In the genomic region with DNA sequence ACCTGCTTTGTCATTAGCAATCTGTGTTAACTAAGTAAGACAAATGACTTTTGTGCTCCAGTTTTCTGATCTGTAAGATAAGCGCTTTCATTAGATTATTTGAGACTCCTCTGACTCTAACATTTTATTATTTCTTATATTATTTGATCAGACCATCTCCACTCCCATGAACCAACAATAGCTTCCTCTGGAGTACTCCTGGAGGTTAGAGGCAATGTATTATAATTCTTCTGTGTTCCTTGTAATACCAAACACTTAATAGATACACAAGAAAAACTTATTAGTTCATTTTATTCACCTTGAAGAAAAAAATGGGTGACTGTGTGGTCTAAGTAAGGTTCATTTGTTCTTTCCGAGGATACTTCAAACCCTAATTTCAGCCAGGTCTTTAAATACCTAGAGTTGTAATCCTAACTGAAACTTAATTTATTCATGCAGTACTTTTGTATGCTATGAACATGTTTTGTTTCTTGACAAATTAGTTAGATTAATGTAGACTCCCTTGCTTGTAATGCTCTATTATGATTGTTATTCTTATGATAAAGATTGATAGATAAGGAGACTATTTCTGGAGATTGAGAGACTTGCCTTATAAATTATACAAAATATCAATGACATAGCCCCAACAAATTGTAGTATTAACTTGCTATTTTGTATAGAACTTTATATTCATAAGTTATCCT, we compare ENCODE assay signal across 17 cellular contexts. TPM values are rescaled to one million over a fixed set of nuclear protein-coding genes. Genes with fewer than 3 reads are reported as not detected.
DNase-seq lines count a peak whose midpoint lies in the region; ATAC-seq and TF ChIP-seq lines count a peak whose summit lies in the region.
"Had no signal": no experiment of that assay in that cellular context is flagged by ENCODE, and none has a peak within 500 bp of the region (broad histone marks: within the 10 kb centered on the region; RNA-seq: fewer than 3 reads in every experiment).

No MANE protein-coding gene starts in this region.

- H3K23ac ChIP-seq in IMR-90 (ENCODE audit: low read depth, low read length) = 0 out of 2 replicates have a peak overlapping the region, but pooled peaks have one; percentile 52

- no peak for ATAC-seq in IMR-90 (ENCODE audit: low read depth)
- no peak for ATAC-seq in HG03139 (IDR thresholded peaks at IDR 0.05; ENCODE audit: unreplicated experiment)
- no peak for ATAC-seq in HG03442 (IDR thresholded peaks at IDR 0.05; ENCODE audit: unreplicated experiment)
- ATAC-seq: Right ventricle myocardium inferior had no signal

- no peak for TF ChIP-seq RAD21 in IMR-90 (IDR thresholded peaks at IDR 0.05; ENCODE audit: low read length)

- CTCF ChIA-PET in MCF 10A (lab: Yijun Ruan, JAX) (interaction anchor here (0.6 to 0.7 kb wide), 3 partner anchors 11 to 228 kb away, joined by 3 to 4 read pairs (median 3); no protein-coding TSS in a partner anchor), mammary epithelial cell (lab: Charles Lee; ENCODE audit: low non-redundant PET) (no interaction called here), IMR-90 (lab: Yijun Ruan, JAX) (interaction anchor here (1.0 kb wide), 1 partner anchor 27 kb away, joined by 3 read pairs; no protein-coding TSS in a partner anchor)

- BruUV-seq in MCF 10A (replicated peaks; lab: Mats Ljungman, UMichigan) (no TSS peak), mammary epithelial cell (replicated peaks; lab: Mats Ljungman, UMichigan) (no TSS peak), IMR-90 (replicated peaks; lab: Mats Ljungman, UMichigan) (no TSS peak)

- no peak overlapping the region for H4K91ac ChIP-seq in IMR-90 (ENCODE audit: insufficient read depth, low read depth, low read length)

- POLR2A ChIA-PET in MCF 10A (lab: Yijun Ruan, JAX) (interaction anchor here (0.6 kb wide), 1 partner anchor 18 kb away, joined by 4 read pairs; no protein-coding TSS in a partner anchor), IMR-90 (lab: Charles Lee; ENCODE audit: unreplicated experiment) (no interaction called here)

- no peak overlapping the region; the same call in 1 of the 2 replicates for H4K5ac ChIP-seq in IMR-90 (ENCODE audit: low read depth, low read length)

- H2AK5ac ChIP-seq in IMR-90 (ENCODE audit: low read depth, low read length) = no peak overlapping the region

- no peak overlapping the region for H3K56ac ChIP-seq in IMR-90 (ENCODE audit: extremely low read depth, insufficient read depth, low read length)

- dilution Hi-C loops in mammary epithelial cell (cut with HindIII; ENCODE audit: low sequenced_read_pairs) = no loop called here
- dilution Hi-C loops in IMR-90 (cut with HindIII; ENCODE audit: low sequenced_read_pairs, unreplicated experiment) = no loop called here

- H4K8ac ChIP-seq in IMR-90 (ENCODE audit: low read depth in 2 of 2, low read length in 2 of 2) = no peak overlapping the region; a peak in 1 of 4 replicates

- H3K4ac ChIP-seq in IMR-90 (ENCODE audit: low read depth, low read length) = no peak overlapping the region

- no peak overlapping the region for H3K27ac ChIP-seq in mammary epithelial cell (ENCODE audit: insufficient read depth, low read depth, low read length)
- H3K27ac ChIP-seq in IMR-90 (ENCODE audit: insufficient read depth, low read length) = peak overlapping the region; percentile 70; the same call in 1 of the 2 replicates
- peak overlapping the region; percentile 50 for H3K27ac ChIP-seq in hepatocyte
- H3K27ac ChIP-seq: SJSA1 had no signal

- TF ChIP-seq CTCF in MCF 10A (IDR thresholded peaks at IDR 0.05; ENCODE audit: unreplicated experiment) = no peak
- no peak for TF ChIP-seq CTCF in mammary epithelial cell (conservative IDR thresholded peaks at IDR 0.05 in 1 of 2, IDR thresholded peaks at IDR 0.05 in 1 of 2; ENCODE audit: extremely low read depth in 1 of 2, insufficient read depth in 1 of 2, low read depth in 1 of 2, low read length in 2 of 2)
- no peak for TF ChIP-seq CTCF in IMR-90 (conservative IDR thresholded peaks at IDR 0.05; ENCODE audit: low read depth, low read length)
- no peak for TF ChIP-seq CTCF in hepatocyte (IDR thresholded peaks at IDR 0.05; ENCODE audit: poor library complexity)

- H2AFZ ChIP-seq in mammary epithelial cell (ENCODE audit: low read depth, low read length) = no peak overlapping the region
- H2AFZ ChIP-seq in IMR-90 (replicated peaks; ENCODE audit: low read length, poor library complexity) = no peak overlapping the region
- H2AFZ ChIP-seq in hepatocyte = no peak overlapping the region

- H3K4me1 ChIP-seq in mammary epithelial cell (ENCODE audit: insufficient read depth, low read length) (peaks cover 2% of the 10 kb centered on the region), IMR-90 (ENCODE audit: control insufficient read depth, insufficient read depth, low read length) (peaks cover 7% of the 10 kb centered on the region), hepatocyte (ENCODE audit: insufficient read depth) (peaks cover 21% of the 10 kb centered on the region)

- H3K9me3 Mint-ChIP-seq in MCF 10A (ENCODE audit: unreplicated experiment) = no peaks in the 10 kb centered on the region

- no peaks in the 10 kb centered on the region for H3K9me2 ChIP-seq in hepatocyte (replicated peaks; ENCODE audit: insufficient read depth)

- no peak overlapping the region for H2BK15ac ChIP-seq in IMR-90 (ENCODE audit: low read depth, low read length)

- TF ChIP-seq POLR2A in IMR-90 (IDR thresholded peaks at IDR 0.05; ENCODE audit: low read depth, low read length) = no peak

- H3K27me3 Mint-ChIP-seq in MCF 10A (ENCODE audit: insufficient read depth, unreplicated experiment) = no peaks in the 10 kb centered on the region
- H3K27me3 Mint-ChIP-seq: CD4-positive, CD25-positive, alpha-beta regulatory T cell had no signal

- H3K27me3 ChIP-seq in mammary epithelial cell (ENCODE audit: insufficient read depth, low read length) (no peaks in the 10 kb centered on the region), IMR-90 (ENCODE audit: control insufficient read depth, insufficient read depth, low read length) (no peaks in the 10 kb centered on the region), hepatocyte (no peaks in the 10 kb centered on the region)
- H3K27me3 ChIP-seq: SJSA1 had no signal

- H3K18ac ChIP-seq in IMR-90 (ENCODE audit: low read depth, low read length) = peak overlapping the region; percentile 43; the same call in 1 of the 2 replicates

- peaks cover 26 to 30% of the 10 kb centered on the region in 2 experiments for H3K79me1 ChIP-seq in IMR-90 (ENCODE audit: low read depth in 1 of 2, low read length in 2 of 2)

- H3K9me3 ChIP-seq in mammary epithelial cell (replicated peaks; ENCODE audit: insufficient read depth, low read length) = no peaks in the 10 kb centered on the region
- H3K9me3 ChIP-seq in IMR-90 (ENCODE audit: control insufficient read depth, insufficient read depth, low read length) = no peaks in the 10 kb centered on the region
- no peaks in the 10 kb centered on the region for H3K9me3 ChIP-seq in hepatocyte (ENCODE audit: low read depth)
- H3K9me3 ChIP-seq: SJSA1 had no signal

- H3K4me3 Mint-ChIP-seq in MCF 10A (ENCODE audit: unreplicated experiment) = no peak overlapping the region
- H3K4me3 Mint-ChIP-seq: CD4-positive, CD25-positive, alpha-beta regulatory T cell had no signal

- no peak overlapping the region for H2BK20ac ChIP-seq in IMR-90 (ENCODE audit: low read depth, low read length)

- peaks cover 3% of the 10 kb centered on the region for H3K79me2 ChIP-seq in mammary epithelial cell (ENCODE audit: insufficient read depth, low read length)
- peaks cover 12% of the 10 kb centered on the region for H3K79me2 ChIP-seq in hepatocyte

- DNase-seq in MCF 10A (ENCODE audit: unreplicated experiment) (no peak), mammary epithelial cell (no peak), IMR-90 (no peak), hepatocyte (ENCODE audit: low spot score) (no peak), midbrain (lab: John Stamatoyannopoulos, UW) (no peak)
- DNase-seq: CD4-positive, CD25-positive, alpha-beta regulatory T cell; DMS79; Karpas-422; NCI-H1417; NCI-H187; NCI-H446 treated with DMSO at 0.1 percent for 48 hours; NCI-H526 treated with DMSO at 0.1 percent for 48 hours; SW 1271 had no signal

- no peak overlapping the region for H2AK9ac ChIP-seq in IMR-90 (replicated peaks; ENCODE audit: low read depth, low read length, poor library complexity)

- peak overlapping the region; percentile 76 for H2BK5ac ChIP-seq in IMR-90 (ENCODE audit: low read depth, low read length, poor library complexity, severe bottlenecking)

- H3K36me3 ChIP-seq in mammary epithelial cell (ENCODE audit: insufficient read depth, low read length) = peaks cover 41% of the 10 kb centered on the region
- peaks cover 30% of the 10 kb centered on the region for H3K36me3 ChIP-seq in IMR-90 (ENCODE audit: control insufficient read depth, insufficient read depth, low read length)
- H3K36me3 ChIP-seq in hepatocyte (replicated peaks; ENCODE audit: insufficient read depth, low read depth) = peaks cover 9% of the 10 kb centered on the region

- H3K9me1 ChIP-seq in IMR-90 (ENCODE audit: insufficient read depth, low read length) = peaks cover 7% of the 10 kb centered on the region

- no peak overlapping the region for H3K14ac ChIP-seq in IMR-90 (replicated peaks; ENCODE audit: low read depth, low read length)

- no peak overlapping the region for H3K4me2 ChIP-seq in mammary epithelial cell (ENCODE audit: insufficient read depth, low read depth, low read length)
- peak overlapping the region; percentile 22; the same call in 1 of the 2 replicates for H3K4me2 ChIP-seq in IMR-90 (ENCODE audit: low read depth, low read length)
- H3K4me2 ChIP-seq in hepatocyte = no peak overlapping the region

- H3K36me3 Mint-ChIP-seq in MCF 10A (ENCODE audit: insufficient read depth, unreplicated experiment) = peaks cover 86% of the 10 kb centered on the region

- in situ Hi-C loops in mammary epithelial cell (cut with MboI; ENCODE audit: low sequenced_read_pairs in 2 of 2) = no loop called here
- in situ Hi-C loops in IMR-90 (cut with MboI; ENCODE audit: low sequenced_read_pairs) = no loop called here

- H3K4me3 ChIP-seq in mammary epithelial cell (replicated peaks in 1 of 3; ENCODE audit: insufficient read depth in 1 of 3, low read depth in 2 of 3, low read length in 3 of 3) = no peak overlapping the region
- H3K4me3 ChIP-seq in IMR-90 (ENCODE audit: insufficient read depth, low read depth, low read length) = no peak overlapping the region
- no peak overlapping the region for H3K4me3 ChIP-seq in hepatocyte
- H3K4me3 ChIP-seq: SJSA1 had no signal

- intact Hi-C loops in MCF 10A (cut with micrococcal nuclease) = no loop called here
- intact Hi-C loops in mammary epithelial cell (cut with micrococcal nuclease) = loop anchor here (10.0 kb wide), 1 partner anchor 98 kb away; no protein-coding TSS in a partner anchor
- intact Hi-C loops in IMR-90 (cut with micrococcal nuclease) = no loop called here

- H3K4me1 Mint-ChIP-seq in MCF 10A (ENCODE audit: insufficient read depth, unreplicated experiment) = no peaks in the 10 kb centered on the region

- 94% methylated on average over 2 of the region's 2 CpGs for WGBS in mammary epithelial cell (ENCODE audit: low coverage, missing lambda C conversion rate)
- no CpG with 5 or more reads among the region's 2 CpGs for WGBS in IMR-90 (ENCODE audit: extremely low coverage in 2 of 2, insufficient read length in 1 of 2), 2 experiments
- 93% methylated on average over 2 of the region's 2 CpGs for WGBS in hepatocyte (ENCODE audit: low lambda C conversion rate, missing lambda C conversion rate)

- peak overlapping the region; percentile 16 for H3K27ac Mint-ChIP-seq in MCF 10A (ENCODE audit: low read depth, unreplicated experiment)

- H2BK120ac ChIP-seq in IMR-90 (ENCODE audit: low read depth, low read length) = peak overlapping the region; percentile 9; the same call in 1 of the 2 replicates

- H4K20me1 ChIP-seq in mammary epithelial cell (ENCODE audit: insufficient read depth, low read length) (no peaks in the 10 kb centered on the region), IMR-90 (ENCODE audit: insufficient read depth, low read length) (no peaks in the 10 kb centered on the region; the same call in 1 of the 2 replicates), hepatocyte (ENCODE audit: insufficient read depth, poor library complexity, severe bottlenecking) (no peaks in the 10 kb centered on the region)

- H3K9ac ChIP-seq in mammary epithelial cell (ENCODE audit: insufficient read depth, low read length) = no peak overlapping the region
- no peak overlapping the region for H3K9ac ChIP-seq in IMR-90 (ENCODE audit: low read depth, low read length)

RNA-seq across cellular contexts. Expression of a gene that starts 53.9 kb away (rescaled TPM):
- total RNA-seq in MCF 10A (2022) (82.7 and 140 TPM in 2 replicates), mammary epithelial cell (100 to 1,000 TPM; 241 to 421 TPM), IMR-90 (2012; rRNA removed) (404 and 426 TPM in 2 replicates), hepatocyte (131 and 132 TPM in 2 replicates)
- polyA plus RNA-seq in mammary epithelial cell (446 TPM), IMR-90 (2012; rRNA removed) (266 and 304 TPM in 2 replicates), hepatocyte (142 and 169 TPM in 2 replicates)
- 221 TPM for polyA minus RNA-seq in mammary epithelial cell
- 178 and 231 TPM in 2 replicates for polyA plus RNA-seq in IMR-90 (2012; cell fraction: cytosol; rRNA removed)
- polyA plus RNA-seq in IMR-90 (2012; cell fraction: nucleus; rRNA removed; ENCODE audit: low replicate concordance) = 57.1 and 94.2 TPM in 2 replicates
